ENCODE assay signal across 8 cellular contexts in the genomic region with DNA sequence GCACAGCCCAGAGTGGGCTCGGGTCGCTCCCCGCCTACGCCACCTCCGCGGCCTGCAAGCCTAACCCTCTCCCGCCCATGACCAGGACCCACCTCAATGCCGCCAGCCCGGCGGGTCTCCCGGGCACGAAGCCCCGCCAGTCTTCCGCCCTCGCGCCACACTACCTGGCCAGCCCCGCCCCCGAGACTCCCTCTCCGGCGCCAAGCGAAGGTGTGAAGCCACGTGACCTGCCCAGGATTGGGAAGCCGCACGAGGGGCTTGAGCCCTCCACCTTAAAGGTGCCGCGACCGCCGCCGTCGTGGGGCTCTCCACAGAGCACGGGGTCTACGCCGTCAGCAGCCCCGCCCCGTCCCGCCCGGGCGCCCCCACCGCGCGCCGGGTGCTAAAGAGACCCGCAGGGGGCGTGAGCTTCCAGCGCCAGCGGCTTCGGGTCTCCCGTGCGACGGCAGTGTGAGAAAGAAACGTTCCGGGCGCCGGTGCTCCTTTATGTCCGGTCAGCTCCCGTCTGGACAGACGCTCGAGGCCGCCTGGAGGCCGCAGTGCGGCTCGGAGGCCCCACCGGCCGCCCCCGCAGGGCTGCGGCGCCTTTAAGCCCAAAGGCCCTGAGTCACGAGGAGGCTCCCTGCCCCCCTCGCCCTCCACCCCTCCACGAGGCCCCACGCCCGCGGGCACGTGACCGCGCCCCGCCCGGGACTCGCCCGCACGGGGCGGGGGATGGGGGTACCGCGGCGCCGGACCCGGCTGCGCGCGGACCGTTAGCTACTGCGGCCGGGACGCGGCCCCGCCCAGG. TPM values are rescaled to one million over a fixed set of nuclear protein-coding genes. Genes with fewer than 3 reads are reported as not detected.
DNase-seq lines count a peak whose midpoint lies in the region; ATAC-seq and TF ChIP-seq lines count a peak whose summit lies in the region.

A gene (minus strand): TSS at position 319 of the 790 bp plus-strand sequence. CDS start 18,904 bp downstream, outside the sequence.

- H3K4me3 ChIP-seq in CD4-positive, alpha-beta memory T cell (ENCODE audit: low read length in 2 of 2) = peak within 1 kb of the TSS in 1 of 2 donors; percentile 19
- H3K4me3 ChIP-seq in lung = peak within 1 kb of the TSS; percentile 3

- H3K36me3 ChIP-seq in CD4-positive, alpha-beta memory T cell (ENCODE audit: insufficient read depth, low read length) = no peaks in the 10 kb centered on the region
- no peaks in the 10 kb centered on the region for H3K36me3 ChIP-seq in lung (ENCODE audit: control insufficient read depth in 2 of 2, insufficient read depth in 2 of 2, low read length in 2 of 2)

- H3K4me1 ChIP-seq in CD4-positive, alpha-beta memory T cell (ENCODE audit: insufficient read depth, low read length) = peaks cover 17% of the 10 kb centered on the region
- H3K4me1 ChIP-seq in lung (ENCODE audit: control insufficient read depth in 2 of 2, insufficient read depth in 2 of 2, low read length in 2 of 2) = peaks cover 0 to 18% of the 10 kb centered on the region in 2 donors

- H3K27me3 ChIP-seq in CD4-positive, alpha-beta memory T cell (ENCODE audit: insufficient read depth, low read length) = peaks cover 19% of the 10 kb centered on the region
- H3K27me3 ChIP-seq in lung (ENCODE audit: control insufficient read depth, insufficient read depth) = peaks cover 4% of the 10 kb centered on the region

- POLR2A ChIA-PET in CD4-positive, alpha-beta memory T cell (lab: Charles Lee; ENCODE audit: partially characterized antibody) = interaction anchor here (1.0 to 2.2 kb wide), 3 partner anchors 33 to 164 kb away, joined by 3 to 13 read pairs (median 4); a partner anchor contains a TSS

- H3K27ac Mint-ChIP-seq in CD4-positive, alpha-beta memory T cell = peak within 1 kb of the TSS in 1 of 7 donors; percentile 29

- peaks cover 3 to 15% (median 9%) of the 10 kb centered on the region in 4 donors for H3K4me1 Mint-ChIP-seq in CD4-positive, alpha-beta memory T cell

- CTCF ChIA-PET in CD4-positive, alpha-beta memory T cell (lab: Charles Lee; ENCODE audit: partially characterized antibody) = no interaction called here

- H3K9me3 Mint-ChIP-seq in CD4-positive, alpha-beta memory T cell = peaks cover 0 to 3% (median 0%) of the 10 kb centered on the region in 8 donors

- no peaks in the 10 kb centered on the region for H3K9me3 ChIP-seq in CD4-positive, alpha-beta memory T cell (ENCODE audit: control insufficient read depth in 1 of 2, low read length in 2 of 2)
- H3K9me3 ChIP-seq in lung (ENCODE audit: control insufficient read depth in 2 of 2, insufficient read depth in 1 of 2, low read length in 1 of 2) = peaks cover 0 to 3% of the 10 kb centered on the region in 2 donors

- peak; percentile 54 for ATAC-seq in HG02885 (IDR thresholded peaks at IDR 0.05; ENCODE audit: poor library complexity, unreplicated experiment)
- ATAC-seq in activated CD4-positive, CD25-positive, alpha-beta regulatory T cell treated with anti-CD3 and anti-CD28 coated beads, Interleukin-2, amount 50 U/mL, for 24 hours = peak; percentile 72 to 73
- peak; percentile 39 for ATAC-seq in lung (ENCODE audit: insufficient read depth, low FRiP score)
- ATAC-seq in GM18498 (IDR thresholded peaks at IDR 0.05; ENCODE audit: unreplicated experiment) = no peak

- peak in 4 of 5 donors; percentile 7 to 27 (median 14) for DNase-seq in CD4-positive, alpha-beta memory T cell
- DNase-seq in ecto neural progenitor cell (ENCODE audit: low spot score) (peak; percentile 66), lung (ENCODE audit: low spot score) (no peak), NCI-H510A treated with DMSO at 0.1 percent for 48 hours (lab: John Stamatoyannopoulos, UW) (no peak)
- DNase-seq in stimulated activated CD8-positive, alpha-beta memory T cell treated with anti-CD3 and anti-CD28 coated beads, Interleukin-4, amount 100 ng/mL, for 24 hours (ENCODE audit: low read depth) = peak; percentile 38

- H3K27ac ChIP-seq in CD4-positive, alpha-beta memory T cell (ENCODE audit: low read depth, low read length) = no peak within 1 kb of the TSS
- no peak within 1 kb of the TSS for H3K27ac ChIP-seq in lung (ENCODE audit: low read depth in 1 of 2, low read length in 1 of 2)

- intact Hi-C loops in CD4-positive, alpha-beta memory T cell (cut with micrococcal nuclease) = no loop called here

- no peak for TF ChIP-seq CTCF in lung (IDR thresholded peaks at IDR 0.05; ENCODE audit: control extremely low read depth, extremely low read depth)

- no peaks in the 10 kb centered on the region for H3K36me3 Mint-ChIP-seq in CD4-positive, alpha-beta memory T cell

- peak within 1 kb of the TSS; percentile 52 to 84 (median 76) for H3K4me3 Mint-ChIP-seq in CD4-positive, alpha-beta memory T cell

- 8 to 11% methylated on average over 86 to 96 of the region's 96 CpGs for WGBS in lung, 2 donors

- peaks cover 34 to 41% of the 10 kb centered on the region in 2 donors for H3K27me3 Mint-ChIP-seq in CD4-positive, alpha-beta memory T cell

RNA-seq across cellular contexts. Expression of the gene that starts here (rescaled TPM):
- under 1 TPM; 0.17 to 0.38 TPM for total RNA-seq in CD4-positive, alpha-beta memory T cell
- under 1 TPM; 0.39 to 0.55 TPM for polyA plus RNA-seq in CD4-positive, alpha-beta memory T cell
- total RNA-seq in lung = 1 to 10 TPM; 3.8 to 4.0 TPM
- polyA plus RNA-seq in lung = under 1 TPM; 0.42 to 0.89 TPM

Comparison
In these comparisons a context has a peak if more than half of its experiments do, and no peak if none do; other contexts are left out.
1. Peak in DNase-seq in CD4-positive, alpha-beta memory T cell; RNA of the gene not detected or under 1 TPM.
2. DNase-seq: peak in ecto neural progenitor cell (single experiment) and stimulated activated CD8-positive, alpha-beta memory T cell treated with anti-CD3 and anti-CD28 coated beads, Interleukin-4, amount 100 ng/mL, for 24 hours (single experiment); none in lung (single experiment) and NCI-H510A treated with DMSO at 0.1 percent for 48 hours (single experiment).